In genomic region chr15:39154136-39154770, GRCh38 we compare ENCODE assay signal across 1 cellular context.
TF ChIP-seq lines count a peak whose summit lies in the region.

No MANE protein-coding gene starts in this region.

TF ChIP-seq in SK-N-SH, 30 proteins besides CTCF, POLR2A, EP300 and RAD21 (continued from another document):
- TF ChIP-seq POLR2AphosphoS5 (IDR thresholded peaks at IDR 0.05; ENCODE audit: low read depth, low read length) (no peak), ELF1 (IDR thresholded peaks at IDR 0.05) (no peak)
